Comparison of ENCODE assay signal across 8 cellular contexts in the genomic region with DNA sequence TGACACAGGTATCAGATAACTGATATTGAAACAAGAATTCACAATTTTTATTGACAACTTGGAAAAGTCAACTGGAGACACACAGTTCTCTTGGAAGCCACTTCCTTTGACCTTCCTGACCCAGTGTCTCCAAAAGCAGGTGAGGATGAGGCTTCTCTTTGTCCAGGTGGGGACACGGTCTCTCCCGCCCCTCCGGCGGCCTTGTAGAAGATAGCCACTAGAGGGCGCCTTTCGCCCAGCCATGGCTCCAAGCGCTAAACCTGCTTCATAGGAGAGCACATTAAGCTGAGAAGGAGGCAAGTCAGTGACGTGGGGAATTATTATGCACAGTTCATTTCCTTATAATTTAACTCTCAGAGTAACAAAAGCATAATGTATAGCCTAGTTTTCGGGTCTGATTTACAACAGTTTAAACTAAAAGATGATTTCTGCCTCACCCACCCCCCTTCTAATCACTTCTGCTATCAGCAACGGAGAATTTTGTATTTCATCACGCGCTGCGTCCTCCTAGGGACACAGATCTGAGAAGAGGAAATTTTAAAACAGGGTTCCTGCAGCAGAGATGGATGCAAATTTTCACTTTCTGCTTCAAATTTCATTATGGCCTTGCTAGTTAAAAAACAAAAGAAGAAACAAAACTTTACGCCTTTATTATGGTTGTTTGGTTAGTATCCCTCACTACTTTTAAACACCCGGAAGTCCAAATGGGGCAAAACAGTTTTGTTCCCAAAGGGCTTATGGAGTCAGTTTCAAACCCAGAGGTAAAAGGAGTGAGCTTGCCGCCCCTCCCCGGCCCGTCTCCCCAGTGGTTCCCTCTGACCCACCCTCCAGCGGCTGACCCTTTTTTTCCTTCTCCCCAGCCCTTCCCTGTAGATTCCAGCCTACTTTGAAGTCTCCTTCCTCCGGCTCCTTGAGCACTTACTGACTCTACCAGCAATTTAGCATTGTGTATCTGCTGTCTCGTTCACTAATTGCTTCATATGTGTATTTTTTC.
DNase-seq lines count a peak whose midpoint lies in the region; ATAC-seq and TF ChIP-seq lines count a peak whose summit lies in the region.

No MANE protein-coding gene starts in this region.

- no peaks in the 10 kb centered on the region for H3K9me3 ChIP-seq in adipocyte (ENCODE audit: control insufficient read depth, low read length)
- no peaks in the 10 kb centered on the region for H3K9me3 ChIP-seq in right atrium auricular region
- H3K9me3 ChIP-seq in vagina: no peaks in the 10 kb centered on the region

- DNase-seq in GM12865 (ENCODE audit: low read depth): peak; percentile 76
- DNase-seq in NCI-H1048 (lab: John Stamatoyannopoulos, UW): peak; percentile 69
- DNase-seq in SW480 (ENCODE audit: low spot score): peak; percentile 76
- DNase-seq in adipocyte (ENCODE audit: low read depth): peak; percentile 93
- peak; percentile 84 for DNase-seq in right atrium auricular region (ENCODE audit: low spot score)
- DNase-seq in vagina (ENCODE audit: extremely low spot score in 2 of 2): no peak

- H3K9ac ChIP-seq in adipocyte (ENCODE audit: low read length) (peak overlapping the region; percentile 36), rectal smooth muscle tissue (ENCODE audit: low read length) (no peak overlapping the region)

- H3K27ac ChIP-seq in right atrium auricular region: peak overlapping the region in 1 of 2 donors; percentile 31
- no peak overlapping the region for H3K27ac ChIP-seq in rectal smooth muscle tissue (ENCODE audit: low read depth, low read length)
- H3K27ac ChIP-seq in vagina: no peak overlapping the region

- H3K4me1 ChIP-seq in adipocyte (ENCODE audit: control insufficient read depth, insufficient read depth, low read length) (peaks cover 6% of the 10 kb centered on the region), right atrium auricular region (peaks cover 0 to 7% of the 10 kb centered on the region in 2 donors), rectal smooth muscle tissue (ENCODE audit: control insufficient read depth, insufficient read depth, low read length) (no peaks in the 10 kb centered on the region), vagina (no peaks in the 10 kb centered on the region)

- H3K4me3 ChIP-seq in GM12865 (ENCODE audit: low read depth, low read length): no peak overlapping the region; the same call in 1 of the 2 replicates
- H3K4me3 ChIP-seq in adipocyte (ENCODE audit: low read length): peak overlapping the region; percentile 79
- peak overlapping the region; percentile 29 to 46 for H3K4me3 ChIP-seq in right atrium auricular region
- H3K4me3 ChIP-seq in rectal smooth muscle tissue (ENCODE audit: low read length): peak overlapping the region; percentile 49
- H3K4me3 ChIP-seq in vagina: peak overlapping the region; percentile 31 to 40

- no peak for TF ChIP-seq POLR2A in vagina (IDR thresholded peaks at IDR 0.05)

- H3K27me3 ChIP-seq in adipocyte (replicated peaks; ENCODE audit: control insufficient read depth, insufficient read depth, low read length) (peaks cover 35% of the 10 kb centered on the region), right atrium auricular region (no peaks in the 10 kb centered on the region), rectal smooth muscle tissue (ENCODE audit: control insufficient read depth, insufficient read depth, low read length) (no peaks in the 10 kb centered on the region), vagina (no peaks in the 10 kb centered on the region)

- ATAC-seq in HG02623 (IDR thresholded peaks at IDR 0.05; ENCODE audit: unreplicated experiment): peak; percentile 99

- TF ChIP-seq CTCF in GM12865 (IDR thresholded peaks at IDR 0.05; ENCODE audit: insufficient read depth, low read depth, low read length, missing control alignments) (peak; percentile 91), right atrium auricular region (IDR thresholded peaks at IDR 0.05) (peak; percentile 91 to 95), vagina (IDR thresholded peaks at IDR 0.05) (peak; percentile 70 to 91 (median 84))

- intact Hi-C loops in vagina (cut with DNase I): no loop called here

- H3K36me3 ChIP-seq in adipocyte (ENCODE audit: control insufficient read depth, insufficient read depth, low read length, severe bottlenecking) (no peaks in the 10 kb centered on the region), right atrium auricular region (no peaks in the 10 kb centered on the region), rectal smooth muscle tissue (ENCODE audit: control insufficient read depth, insufficient read depth, low read length) (no peaks in the 10 kb centered on the region), vagina (no peaks in the 10 kb centered on the region)

Comparison
In these comparisons a context has a peak if more than half of its experiments do, and no peak if none do; other contexts are left out.
1. DNase-seq: peak in GM12865 (single experiment), NCI-H1048 (single experiment), SW480 (single experiment), adipocyte (single experiment) and right atrium auricular region (single experiment); none in vagina (0 of 2).
2. Peak in every context shown above with its lines, with median percentiles within 50 percentile points of each other: CTCF ChIP-seq.